In genomic region chrX:2594491-2594890, GRCh38 we compare ENCODE assay signal across 16 cellular contexts.
"Had no signal": no experiment of that assay in that cellular context is flagged by ENCODE, and none has a peak within 500 bp of the region (broad histone marks: within the 10 kb centered on the region; RNA-seq: fewer than 3 reads in every experiment).

No MANE protein-coding gene starts in this region.

- H3K27me3 Mint-ChIP-seq: naive thymus-derived CD4-positive, alpha-beta T cell had no signal

- H3K9me3 Mint-ChIP-seq: naive thymus-derived CD4-positive, alpha-beta T cell had no signal

- ATAC-seq: gastroesophageal sphincter; naive thymus-derived CD4-positive, alpha-beta T cell; psoas muscle; right lobe of liver; stimulated activated naive CD8-positive, alpha-beta T cell treated with anti-CD3 and anti-CD28 coated beads, Interleukin-15, Interleukin-2, amounts not matched to agents 100 U/mL and 50 U/mL, for 24 hours had no signal

- H3K4me3 Mint-ChIP-seq: naive thymus-derived CD4-positive, alpha-beta T cell had no signal

- DNase-seq: colonic mucosa; dermis blood vessel endothelial cell; esophagus squamous epithelium; glutamatergic neuron; left ventricle myocardium inferior; mesenchymal stem cell; midbrain; naive thymus-derived CD4-positive, alpha-beta T cell; psoas muscle; retina; right lobe of liver; stimulated activated CD4-positive, alpha-beta T cell treated with anti-CD3 and anti-CD28 coated beads, Interleukin-2, amount 100 ng/mL, for 24 hours; stimulated activated naive CD8-positive, alpha-beta T cell treated with anti-CD3 and anti-CD28 coated beads, Interleukin-15, Interleukin-2, amounts not matched to agents 100 U/mL and 50 U/mL, for 24 hours; upper lobe of left lung; uterus had no signal
